9 cellular contexts compared by ENCODE assay signal in the genomic region with DNA sequence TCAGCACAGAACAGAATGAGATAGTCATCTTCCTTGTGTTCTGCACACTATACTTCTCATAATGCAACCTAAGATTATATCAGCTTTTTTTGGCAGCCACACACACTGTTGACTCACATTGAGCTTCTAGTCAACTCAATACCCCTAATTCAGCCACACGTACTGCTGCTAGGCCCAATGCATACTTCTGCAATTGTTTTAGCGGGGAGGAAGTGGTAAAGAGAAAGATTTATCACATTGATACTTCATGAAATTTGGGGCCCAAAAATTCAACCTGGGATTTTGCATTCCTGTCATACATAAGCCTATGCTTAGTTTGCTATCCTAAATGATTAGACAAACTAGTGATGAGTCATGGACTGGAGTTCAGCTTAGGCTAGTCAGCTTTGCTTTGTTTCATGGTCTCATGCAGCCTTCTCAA. TPM values are rescaled to one million over a fixed set of nuclear protein-coding genes. Genes with fewer than 3 reads are reported as not detected.
DNase-seq lines count a peak whose midpoint lies in the region; ATAC-seq and TF ChIP-seq lines count a peak whose summit lies in the region.
"Had no signal": no experiment of that assay in that cellular context is flagged by ENCODE, and none has a peak within 500 bp of the region (broad histone marks: within the 10 kb centered on the region; RNA-seq: fewer than 3 reads in every experiment).

No MANE protein-coding gene starts in this region.

- no peak for TF ChIP-seq CTCF in astrocyte of the spinal cord (IDR thresholded peaks at IDR 0.05; ENCODE audit: low read depth, low read length)
- TF ChIP-seq CTCF in retinal pigment epithelial cell (conservative IDR thresholded peaks at IDR 0.05; ENCODE audit: low read depth, low read length) = no peak

- peak; percentile 56 for DNase-seq in activated CD4-positive, alpha-beta T cell treated with anti-CD3 and anti-CD28 coated beads for 48 hours
- no peak for DNase-seq in activated CD4-positive, alpha-beta T cell treated with anti-CD3 and anti-CD28 coated beads for 4 hours
- DNase-seq in NCI-H226 (peak; percentile 48), astrocyte of the spinal cord (ENCODE audit: low read depth, low spot score) (peak; percentile 86), retinal pigment epithelial cell (ENCODE audit: low read depth) (peak; percentile 62), mesenteric fat pad (ENCODE audit: low spot score) (no peak)
- DNase-seq: NCI-H526 had no signal

- in situ Hi-C loops in astrocyte of the spinal cord (cut with HindIII; ENCODE audit: low sequenced_read_pairs) = no loop called here

- H3K4me3 ChIP-seq in astrocyte of the spinal cord (ENCODE audit: low read depth, low read length) (no peak overlapping the region), retinal pigment epithelial cell (ENCODE audit: low read length) (no peak overlapping the region)

- ATAC-seq in HG02938 (IDR thresholded peaks at IDR 0.05; ENCODE audit: unreplicated experiment) (no peak), HG02885 (IDR thresholded peaks at IDR 0.05; ENCODE audit: poor library complexity, unreplicated experiment) (no peak)

RNA-seq across cellular contexts. Expression of a gene that starts 8.6 kb away (rescaled TPM):
- total RNA-seq in mesenteric fat pad = 0.32 TPM

RNA-seq across cellular contexts. Expression of a gene that starts 59.1 kb away (rescaled TPM):
- total RNA-seq in mesenteric fat pad = 2.6 TPM

Comparison
In these comparisons a context has a peak if more than half of its experiments do, and no peak if none do; other contexts are left out.
1. DNase-seq: peak in activated CD4-positive, alpha-beta T cell treated with anti-CD3 and anti-CD28 coated beads for 48 hours (single experiment), NCI-H226 (single experiment), astrocyte of the spinal cord (single experiment) and retinal pigment epithelial cell (single experiment); none in activated CD4-positive, alpha-beta T cell treated with anti-CD3 and anti-CD28 coated beads for 4 hours (0 of 2) and mesenteric fat pad (single experiment).